1 cellular context compared by ENCODE assay signal in the genomic region with DNA sequence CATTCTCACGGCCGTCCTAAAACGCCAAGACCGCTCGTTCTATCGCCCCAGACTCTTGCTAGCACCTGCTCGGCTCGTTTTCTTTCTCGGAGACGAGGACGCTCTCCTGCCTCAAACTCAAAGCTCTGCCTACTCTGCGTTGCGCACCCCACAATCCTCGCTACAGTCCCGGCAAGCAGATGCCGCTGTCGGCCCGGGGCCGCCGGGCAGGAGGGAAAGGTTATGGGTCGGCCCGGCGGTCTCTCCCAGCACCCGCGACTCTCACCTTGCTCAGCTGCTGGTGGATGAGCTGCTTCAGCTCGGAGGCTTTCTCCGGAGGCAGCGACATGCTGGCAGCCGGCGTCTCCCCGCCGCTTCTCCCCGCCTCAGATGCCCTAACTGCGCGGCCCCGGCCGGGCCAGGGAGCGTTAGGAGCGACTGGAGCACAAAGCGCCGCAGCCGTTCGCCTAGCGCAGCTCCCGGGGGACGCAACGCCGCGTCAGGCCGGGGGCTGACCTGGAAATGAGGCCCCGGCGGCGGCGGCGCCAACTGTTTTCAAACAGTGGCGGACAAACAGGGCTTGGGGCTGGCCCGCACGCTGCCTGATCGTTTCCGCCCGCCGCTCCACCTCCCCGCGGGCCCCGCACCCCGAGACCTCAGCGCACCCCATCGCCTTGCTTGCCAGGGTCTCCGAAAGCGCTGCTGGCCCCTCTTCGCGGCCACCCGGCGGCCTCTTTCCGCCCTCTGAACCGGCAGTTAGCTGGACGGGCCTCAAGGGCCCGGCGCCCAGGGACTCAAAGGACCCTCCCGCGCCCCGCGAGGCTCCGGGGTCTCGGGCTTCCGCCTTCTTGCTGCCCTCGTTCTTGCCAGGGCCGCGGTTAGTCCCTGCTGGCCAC.
A peak's percentile ranks its signal among the peaks of the same experiment; 100 is the strongest.
TF ChIP-seq lines count a peak whose summit lies in the region.

A gene with protein sequence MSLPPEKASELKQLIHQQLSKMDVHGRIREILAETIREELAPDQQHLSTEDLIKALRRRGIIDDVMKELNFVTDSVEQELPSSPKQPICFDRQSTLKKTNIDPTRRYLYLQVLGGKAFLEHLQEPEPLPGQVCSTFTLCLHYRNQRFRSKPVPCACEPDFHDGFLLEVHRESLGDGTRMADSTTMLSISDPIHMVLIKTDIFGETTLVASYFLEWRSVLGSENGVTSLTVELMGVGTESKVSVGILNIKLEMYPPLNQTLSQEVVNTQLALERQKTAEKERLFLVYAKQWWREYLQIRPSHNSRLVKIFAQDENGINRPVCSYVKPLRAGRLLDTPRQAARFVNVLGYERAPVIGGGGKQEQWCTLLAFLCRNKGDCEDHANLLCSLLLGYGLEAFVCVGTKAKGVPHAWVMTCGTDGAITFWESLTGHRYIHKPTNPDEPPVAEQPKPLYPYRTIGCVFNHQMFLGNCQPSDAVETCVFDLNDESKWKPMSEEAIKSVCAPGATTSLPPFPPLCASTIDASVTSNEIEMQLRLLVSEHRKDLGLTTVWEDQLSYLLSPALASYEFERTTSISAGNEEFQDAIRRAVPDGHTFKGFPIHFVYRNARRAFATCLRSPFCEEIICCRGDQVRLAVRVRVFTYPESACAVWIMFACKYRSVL (minus strand): TSS at position 503 of the 875 bp plus-strand sequence. CDS start 175 bp downstream, at position 328.
TSS of gene PSMG2 (plus strand) at position 822 of the 875 bp plus-strand sequence. CDS start 66 bp downstream, outside the sequence.

TF ChIP-seq in HepG2, 621 proteins besides CTCF, POLR2A, EP300 and RAD21 (continued from another document and continues in another):
- TF ChIP-seq NFYC (CRISPR knock-in tag; IDR thresholded peaks at IDR 0.05) (0 out of 2 replicates have a peak, but pooled peaks have one; percentile 9), IKZF5 (CRISPR knock-in tag; IDR thresholded peaks at IDR 0.05) (peak; percentile 59; the same call in 1 of the 2 replicates), ZNF337 (CRISPR knock-in tag; IDR thresholded peaks at IDR 0.05; ENCODE audit: borderline replicate concordance, low read depth) (0 out of 2 replicates have a peak, but pooled peaks have one; percentile 54), ELF1 (CRISPR knock-in tag; IDR thresholded peaks at IDR 0.05) (peak; percentile 92), SMAD9 (CRISPR knock-in tag; IDR thresholded peaks at IDR 0.05) (peak; percentile 16; the same call in 1 of the 2 replicates), HDAC6 (IDR thresholded peaks at IDR 0.05; ENCODE audit: low read depth, low read length) (peak; percentile 96; the same call in 1 of the 2 replicates), RFXAP (CRISPR knock-in tag; IDR thresholded peaks at IDR 0.05; ENCODE audit: borderline replicate concordance) (no peak), PATZ1 (CRISPR knock-in tag; IDR thresholded peaks at IDR 0.05) (peak; percentile 75; the same call in 1 of the 2 replicates), CBX2 (IDR thresholded peaks at IDR 0.05; ENCODE audit: low read depth, low read length) (no peak), CBX2 (CRISPR knock-in tag; IDR thresholded peaks at IDR 0.05; ENCODE audit: low read depth) (no peak), MAZ (IDR thresholded peaks at IDR 0.05; ENCODE audit: borderline replicate concordance, low read depth, low read length) (peak; percentile 37; the same call in 1 of the 2 replicates), MAZ (CRISPR knock-in tag; IDR thresholded peaks at IDR 0.05; ENCODE audit: low read depth) (no peak), MTF2 (CRISPR knock-in tag; IDR thresholded peaks at IDR 0.05; ENCODE audit: borderline replicate concordance) (peak; percentile 86; the same call in 1 of the 2 replicates), ZNF678 (CRISPR knock-in tag; IDR thresholded peaks at IDR 0.05) (peak; percentile 35; the same call in 1 of the 2 replicates), DRAP1 (CRISPR knock-in tag; IDR thresholded peaks at IDR 0.05) (peak; percentile 49), HDAC1 (CRISPR knock-in tag; IDR thresholded peaks at IDR 0.05) (peak; percentile 91), YEATS2 (CRISPR knock-in tag; IDR thresholded peaks at IDR 0.05; ENCODE audit: borderline replicate concordance) (peak; percentile 84), DDIT3 (CRISPR knock-in tag; IDR thresholded peaks at IDR 0.05) (no peak), ARNTL (CRISPR knock-in tag; IDR thresholded peaks at IDR 0.05) (peak; percentile 8; the same call in 1 of the 2 replicates), HMG20B (CRISPR knock-in tag; conservative IDR thresholded peaks at IDR 0.05) (no peak), JUN (CRISPR knock-in tag; IDR thresholded peaks at IDR 0.05) (no peak), ZNF354B (CRISPR knock-in tag; IDR thresholded peaks at IDR 0.05) (0 out of 2 replicates have a peak, but pooled peaks have one; percentile 20), RNF219 (CRISPR knock-in tag; IDR thresholded peaks at IDR 0.05) (peak; percentile 68; the same call in 1 of the 2 replicates), PTBP1 (IDR thresholded peaks at IDR 0.05; ENCODE audit: low read depth, low read length, poor library complexity, severe bottlenecking) (no peak), ZNF567 (CRISPR knock-in tag; IDR thresholded peaks at IDR 0.05; ENCODE audit: borderline replicate concordance) (no peak), RELA (CRISPR knock-in tag; IDR thresholded peaks at IDR 0.05) (peak; percentile 9; the same call in 1 of the 2 replicates), ZNF292 (CRISPR knock-in tag; IDR thresholded peaks at IDR 0.05; ENCODE audit: borderline replicate concordance, low read depth) (no peak; the same call in 1 of the 2 replicates)
- TF ChIP-seq, protein P1, sequence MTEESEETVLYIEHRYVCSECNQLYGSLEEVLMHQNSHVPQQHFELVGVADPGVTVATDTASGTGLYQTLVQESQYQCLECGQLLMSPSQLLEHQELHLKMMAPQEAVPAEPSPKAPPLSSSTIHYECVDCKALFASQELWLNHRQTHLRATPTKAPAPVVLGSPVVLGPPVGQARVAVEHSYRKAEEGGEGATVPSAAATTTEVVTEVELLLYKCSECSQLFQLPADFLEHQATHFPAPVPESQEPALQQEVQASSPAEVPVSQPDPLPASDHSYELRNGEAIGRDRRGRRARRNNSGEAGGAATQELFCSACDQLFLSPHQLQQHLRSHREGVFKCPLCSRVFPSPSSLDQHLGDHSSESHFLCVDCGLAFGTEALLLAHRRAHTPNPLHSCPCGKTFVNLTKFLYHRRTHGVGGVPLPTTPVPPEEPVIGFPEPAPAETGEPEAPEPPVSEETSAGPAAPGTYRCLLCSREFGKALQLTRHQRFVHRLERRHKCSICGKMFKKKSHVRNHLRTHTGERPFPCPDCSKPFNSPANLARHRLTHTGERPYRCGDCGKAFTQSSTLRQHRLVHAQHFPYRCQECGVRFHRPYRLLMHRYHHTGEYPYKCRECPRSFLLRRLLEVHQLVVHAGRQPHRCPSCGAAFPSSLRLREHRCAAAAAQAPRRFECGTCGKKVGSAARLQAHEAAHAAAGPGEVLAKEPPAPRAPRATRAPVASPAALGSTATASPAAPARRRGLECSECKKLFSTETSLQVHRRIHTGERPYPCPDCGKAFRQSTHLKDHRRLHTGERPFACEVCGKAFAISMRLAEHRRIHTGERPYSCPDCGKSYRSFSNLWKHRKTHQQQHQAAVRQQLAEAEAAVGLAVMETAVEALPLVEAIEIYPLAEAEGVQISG (CRISPR knock-in tag; IDR thresholded peaks at IDR 0.05): 0 out of 2 replicates have a peak, but pooled peaks have one; percentile 76
- TF ChIP-seq, protein P2, sequence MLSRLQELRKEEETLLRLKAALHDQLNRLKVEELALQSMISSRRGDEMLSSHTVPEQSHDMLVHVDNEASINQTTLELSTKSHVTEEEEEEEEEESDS (CRISPR knock-in tag; IDR thresholded peaks at IDR 0.05; ENCODE audit: borderline replicate concordance): no peak
- TF ChIP-seq, protein P3, sequence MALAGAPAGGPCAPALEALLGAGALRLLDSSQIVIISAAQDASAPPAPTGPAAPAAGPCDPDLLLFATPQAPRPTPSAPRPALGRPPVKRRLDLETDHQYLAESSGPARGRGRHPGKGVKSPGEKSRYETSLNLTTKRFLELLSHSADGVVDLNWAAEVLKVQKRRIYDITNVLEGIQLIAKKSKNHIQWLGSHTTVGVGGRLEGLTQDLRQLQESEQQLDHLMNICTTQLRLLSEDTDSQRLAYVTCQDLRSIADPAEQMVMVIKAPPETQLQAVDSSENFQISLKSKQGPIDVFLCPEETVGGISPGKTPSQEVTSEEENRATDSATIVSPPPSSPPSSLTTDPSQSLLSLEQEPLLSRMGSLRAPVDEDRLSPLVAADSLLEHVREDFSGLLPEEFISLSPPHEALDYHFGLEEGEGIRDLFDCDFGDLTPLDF (CRISPR knock-in tag; IDR thresholded peaks at IDR 0.05): peak; percentile 90
- TF ChIP-seq, protein P4, sequence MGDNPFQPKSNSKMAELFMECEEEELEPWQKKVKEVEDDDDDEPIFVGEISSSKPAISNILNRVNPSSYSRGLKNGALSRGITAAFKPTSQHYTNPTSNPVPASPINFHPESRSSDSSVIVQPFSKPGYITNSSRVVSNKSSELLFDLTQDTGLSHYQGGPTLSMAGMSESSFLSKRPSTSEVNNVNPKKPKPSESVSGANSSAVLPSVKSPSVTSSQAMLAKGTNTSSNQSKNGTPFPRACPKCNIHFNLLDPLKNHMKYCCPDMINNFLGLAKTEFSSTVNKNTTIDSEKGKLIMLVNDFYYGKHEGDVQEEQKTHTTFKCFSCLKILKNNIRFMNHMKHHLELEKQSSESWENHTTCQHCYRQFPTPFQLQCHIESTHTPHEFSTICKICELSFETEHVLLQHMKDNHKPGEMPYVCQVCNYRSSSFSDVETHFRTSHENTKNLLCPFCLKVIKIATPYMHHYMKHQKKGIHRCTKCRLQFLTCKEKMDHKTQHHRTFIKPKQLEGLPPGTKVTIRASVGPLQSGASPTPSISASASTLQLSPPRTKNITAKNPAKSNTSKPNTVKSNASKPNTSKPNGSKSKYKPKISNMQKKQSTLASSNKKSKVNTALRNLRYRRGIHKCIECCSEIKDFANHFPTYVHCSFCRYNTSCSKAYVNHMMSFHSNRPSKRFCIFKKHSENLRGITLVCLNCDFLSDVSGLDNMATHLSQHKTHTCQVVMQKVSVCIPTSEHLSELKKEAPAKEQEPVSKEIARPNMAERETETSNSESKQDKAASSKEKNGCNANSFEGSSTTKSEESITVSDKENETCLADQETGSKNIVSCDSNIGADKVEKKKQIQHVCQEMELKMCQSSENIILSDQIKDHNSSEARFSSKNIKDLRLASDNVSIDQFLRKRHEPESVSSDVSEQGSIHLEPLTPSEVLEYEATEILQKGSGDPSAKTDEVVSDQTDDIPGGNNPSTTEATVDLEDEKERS (CRISPR knock-in tag; IDR thresholded peaks at IDR 0.05): peak; percentile 45; the same call in 1 of the 2 replicates
- TF ChIP-seq, protein P5, sequence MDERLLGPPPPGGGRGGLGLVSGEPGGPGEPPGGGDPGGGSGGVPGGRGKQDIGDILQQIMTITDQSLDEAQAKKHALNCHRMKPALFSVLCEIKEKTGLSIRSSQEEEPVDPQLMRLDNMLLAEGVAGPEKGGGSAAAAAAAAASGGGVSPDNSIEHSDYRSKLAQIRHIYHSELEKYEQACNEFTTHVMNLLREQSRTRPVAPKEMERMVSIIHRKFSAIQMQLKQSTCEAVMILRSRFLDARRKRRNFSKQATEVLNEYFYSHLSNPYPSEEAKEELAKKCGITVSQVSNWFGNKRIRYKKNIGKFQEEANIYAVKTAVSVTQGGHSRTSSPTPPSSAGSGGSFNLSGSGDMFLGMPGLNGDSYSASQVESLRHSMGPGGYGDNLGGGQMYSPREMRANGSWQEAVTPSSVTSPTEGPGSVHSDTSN (CRISPR knock-in tag; IDR thresholded peaks at IDR 0.05): no peak
